ENCODE assay signal across 22 cellular contexts in the genomic region with DNA sequence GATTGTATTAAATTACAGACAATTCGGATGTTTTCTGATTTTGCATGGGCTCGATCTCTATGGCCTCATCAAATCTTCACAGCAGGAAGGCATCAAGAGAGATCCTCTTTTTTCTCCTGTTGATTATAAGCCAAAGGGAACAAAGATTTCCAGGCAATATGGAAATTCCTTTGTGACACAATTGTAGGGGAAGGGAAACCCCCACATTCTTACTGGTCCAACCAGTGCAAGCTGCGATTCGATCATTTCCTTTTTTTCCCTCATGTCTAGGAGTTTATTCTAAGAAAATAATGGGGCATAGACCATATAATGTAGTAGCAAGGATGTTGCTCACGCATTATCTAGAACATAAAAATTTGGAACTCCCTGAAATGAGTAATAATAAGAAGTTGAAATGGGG.
"Had no signal": no experiment of that assay in that cellular context is flagged by ENCODE, and none has a peak within 500 bp of the region (broad histone marks: within the 10 kb centered on the region; RNA-seq: fewer than 3 reads in every experiment).

No MANE protein-coding gene starts in this region.

- H3K27me3 Mint-ChIP-seq: activated naive CD8-positive, alpha-beta T cell treated with anti-CD3 and anti-CD28 coated beads, Interleukin-2, amount 10 ng/mL, durations not matched to agents 7 days and 5 days had no signal

- H3K4me3 ChIP-seq: cardiac muscle cell, lower lobe of right lung, neural progenitor cell, ovary, prostate gland had no signal

- DNase-seq: activated CD4-positive, alpha-beta T cell treated with anti-CD3 and anti-CD28 coated beads, Interleukin-2, amount 50 U/mL, for 48 hours; activated effector memory CD4-positive, alpha-beta T cell treated with Interleukin-2 at 50 U/mL for 16 hours; activated naive CD4-positive, alpha-beta T cell treated with anti-CD3 and anti-CD28 coated beads for 36 hours; activated naive CD8-positive, alpha-beta T cell treated with anti-CD3 and anti-CD28 coated beads, Interleukin-2, amount 10 ng/mL, durations not matched to agents 7 days and 5 days; activated T-cell treated with anti-CD3 and anti-CD28 coated beads, Interleukin-2, amount 50 U/mL, for 72 hours; amniotic stem cell; cortex of kidney; effector CD4-positive, alpha-beta T cell; foreskin melanocyte; glutamatergic neuron; hypothalamus; lower lobe of right lung; naive thymus-derived CD8-positive, alpha-beta T cell; ovary; stimulated activated CD4-positive, alpha-beta T cell treated with anti-CD3 and anti-CD28 coated beads, Interleukin-2, amount 100 ng/mL, for 48 hours; stimulated activated naive CD4-positive, alpha-beta T cell; T1000 had no signal

- H3K4me3 Mint-ChIP-seq: activated naive CD4-positive, alpha-beta T cell treated with anti-CD3 and anti-CD28 coated beads for 36 hours; activated naive CD8-positive, alpha-beta T cell treated with anti-CD3 and anti-CD28 coated beads, Interleukin-2, amount 10 ng/mL, durations not matched to agents 7 days and 5 days; activated T-cell treated with anti-CD3 and anti-CD28 coated beads, Interleukin-2, amount 50 U/mL, for 72 hours; naive thymus-derived CD8-positive, alpha-beta T cell; neural progenitor cell; T-helper 1 cell treated with Interleukin-12 subunit alpha and Interleukin-12 subunit beta and Interleukin-4 antibody, amounts not matched to agents 30 μg/mL and 1 μg/mL, for 36 hours; WTC11 had no signal

- H3K36me3 Mint-ChIP-seq: activated naive CD8-positive, alpha-beta T cell treated with anti-CD3 and anti-CD28 coated beads, Interleukin-2, amount 10 ng/mL, durations not matched to agents 7 days and 5 days; naive thymus-derived CD8-positive, alpha-beta T cell; neural progenitor cell; WTC11 had no signal

- H3K4me1 ChIP-seq: neural progenitor cell, prostate gland had no signal

- ATAC-seq: activated T-cell treated with anti-CD3 and anti-CD28 coated beads, Interleukin-2, amount 50 U/mL, for 72 hours; lower lobe of right lung; naive thymus-derived CD8-positive, alpha-beta T cell; WTC11 had no signal

- H2AFZ ChIP-seq: neural progenitor cell had no signal

- H3K27ac Mint-ChIP-seq: activated naive CD4-positive, alpha-beta T cell treated with anti-CD3 and anti-CD28 coated beads for 36 hours; activated naive CD8-positive, alpha-beta T cell treated with anti-CD3 and anti-CD28 coated beads, Interleukin-2, amount 10 ng/mL, durations not matched to agents 7 days and 5 days; activated T-cell treated with anti-CD3 and anti-CD28 coated beads, Interleukin-2, amount 50 U/mL, for 72 hours; naive thymus-derived CD8-positive, alpha-beta T cell; neural progenitor cell; T-helper 1 cell treated with Interleukin-12 subunit alpha and Interleukin-12 subunit beta and Interleukin-4 antibody, amounts not matched to agents 30 μg/mL and 1 μg/mL, for 36 hours had no signal

- H3K27me3 ChIP-seq: cardiac muscle cell, neural progenitor cell, ovary had no signal

- H3K4me2 ChIP-seq: neural progenitor cell had no signal

- H3K4me1 Mint-ChIP-seq: activated naive CD8-positive, alpha-beta T cell treated with anti-CD3 and anti-CD28 coated beads, Interleukin-2, amount 10 ng/mL, durations not matched to agents 7 days and 5 days; naive thymus-derived CD8-positive, alpha-beta T cell had no signal

- H3K9me3 ChIP-seq: lower lobe of right lung, ovary, prostate gland had no signal

- H3K36me3 ChIP-seq: cardiac muscle cell, lower lobe of right lung, neural progenitor cell, ovary, prostate gland had no signal

- H3K27ac ChIP-seq: cardiac muscle cell, lower lobe of right lung, neural progenitor cell, ovary, prostate gland had no signal

- H3K9me3 Mint-ChIP-seq: activated naive CD4-positive, alpha-beta T cell treated with anti-CD3 and anti-CD28 coated beads for 36 hours; activated naive CD8-positive, alpha-beta T cell treated with anti-CD3 and anti-CD28 coated beads, Interleukin-2, amount 10 ng/mL, durations not matched to agents 7 days and 5 days; activated T-cell treated with anti-CD3 and anti-CD28 coated beads, Interleukin-2, amount 50 U/mL, for 72 hours; naive thymus-derived CD8-positive, alpha-beta T cell; neural progenitor cell; T-helper 1 cell treated with Interleukin-12 subunit alpha and Interleukin-12 subunit beta and Interleukin-4 antibody, amounts not matched to agents 30 μg/mL and 1 μg/mL, for 36 hours; WTC11 had no signal
